Comparison of ENCODE assay signal across 7 cellular contexts in the genomic region with DNA sequence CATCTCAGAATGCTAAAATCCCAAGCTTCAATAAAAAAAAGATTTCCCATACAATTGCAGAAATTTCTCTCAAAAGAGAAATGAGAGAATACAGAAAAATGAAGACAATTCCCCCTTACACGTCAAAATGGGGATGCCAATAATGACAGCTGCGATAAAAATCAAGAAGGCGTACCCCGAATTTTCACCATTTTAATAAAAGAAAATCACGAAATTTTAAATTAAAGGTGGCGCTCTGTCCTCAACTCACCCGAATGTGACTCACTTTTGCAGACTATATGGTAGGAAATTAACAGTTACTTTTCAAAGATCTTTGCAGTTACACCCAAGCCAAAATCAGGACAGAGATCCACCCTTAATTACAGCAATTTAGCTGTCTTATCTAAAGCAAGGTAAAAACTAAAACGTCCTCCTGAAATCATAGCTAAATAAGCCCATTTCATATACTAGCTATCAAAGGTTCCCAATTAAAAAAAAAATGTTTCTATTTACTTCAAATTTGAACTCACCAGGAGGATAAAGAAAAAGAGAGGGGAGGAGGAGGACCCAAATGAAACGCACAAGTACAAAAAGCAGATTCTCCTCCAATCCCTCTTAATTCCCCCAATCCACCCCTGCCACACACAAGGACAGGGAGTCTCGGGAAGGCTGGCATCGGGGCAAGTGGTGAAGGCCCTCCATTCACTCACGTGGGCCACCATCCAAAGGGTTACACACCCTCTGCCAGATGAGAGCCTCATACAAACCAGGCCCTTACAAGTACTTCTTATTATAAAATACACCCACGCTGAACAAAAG. TPM values are rescaled to one million over a fixed set of nuclear protein-coding genes. Genes with fewer than 3 reads are reported as not detected.
A peak's percentile ranks its signal among the peaks of the same experiment; 100 is the strongest.
DNase-seq lines count a peak whose midpoint lies in the region; ATAC-seq lines count a peak whose summit lies in the region.

No MANE protein-coding gene starts in this region.

- ATAC-seq in activated naive CD8-positive, alpha-beta T cell treated with anti-CD3 and anti-CD28 coated beads, Interleukin-2, amount 10 ng/mL, durations not matched to agents 7 days and 5 days (ENCODE audit: low read depth), result no peak
- no peak for ATAC-seq in stimulated activated naive CD8-positive, alpha-beta T cell treated with anti-CD3 and anti-CD28 coated beads, Interleukin-15, Interleukin-2, amounts not matched to agents 100 U/mL and 50 U/mL, for 24 hours
- ATAC-seq in GM21576 (IDR thresholded peaks at IDR 0.05; ENCODE audit: unreplicated experiment), result no peak

- POLR2A ChIA-PET in activated naive CD8-positive, alpha-beta T cell treated with anti-CD3 and anti-CD28 coated beads, Interleukin-2, amount 10 ng/mL, durations not matched to agents 7 days and 5 days (lab: Charles Lee), result no interaction called here

- H3K4me1 Mint-ChIP-seq in activated naive CD8-positive, alpha-beta T cell treated with anti-CD3 and anti-CD28 coated beads, Interleukin-2, amount 10 ng/mL, durations not matched to agents 7 days and 5 days, result peaks cover 23% of the 10 kb centered on the region

- no peaks in the 10 kb centered on the region for H3K9me3 Mint-ChIP-seq in activated naive CD8-positive, alpha-beta T cell treated with anti-CD3 and anti-CD28 coated beads, Interleukin-2, amount 10 ng/mL, durations not matched to agents 7 days and 5 days

- no peaks in the 10 kb centered on the region for H3K36me3 ChIP-seq in iPS-20b (ENCODE audit: insufficient read depth, low read depth, low read length)

- peaks cover 48% of the 10 kb centered on the region for H3K27me3 ChIP-seq in iPS-20b (ENCODE audit: insufficient read depth, low read length)

- peak overlapping the region; percentile 93 for H3K4me3 ChIP-seq in iPS-20b (ENCODE audit: low read length)

- H3K9me3 ChIP-seq in iPS-20b (ENCODE audit: insufficient read depth, low read depth, low read length), result no peaks in the 10 kb centered on the region

- no peak overlapping the region for H3K9ac ChIP-seq in iPS-20b (ENCODE audit: low read depth, low read length)

- H3K36me3 Mint-ChIP-seq in activated naive CD8-positive, alpha-beta T cell treated with anti-CD3 and anti-CD28 coated beads, Interleukin-2, amount 10 ng/mL, durations not matched to agents 7 days and 5 days, result peaks cover 3% of the 10 kb centered on the region

- H3K27ac ChIP-seq in iPS-20b (ENCODE audit: low read length), result no peak overlapping the region

- in situ Hi-C loops in G401 (cut with HindIII; ENCODE audit: low sequenced_read_pairs), result no loop called here

- H3K4me3 Mint-ChIP-seq in activated naive CD8-positive, alpha-beta T cell treated with anti-CD3 and anti-CD28 coated beads, Interleukin-2, amount 10 ng/mL, durations not matched to agents 7 days and 5 days, result peak overlapping the region; percentile 95

- no peaks in the 10 kb centered on the region for H3K4me1 ChIP-seq in iPS-20b (ENCODE audit: insufficient read depth, low read length)

- DNase-seq in G401 (ENCODE audit: low spot score) (peak; percentile 64), LoVo (ENCODE audit: low spot score) (peak; percentile 41), SKM-1 treated with dmso at 0.1 percent for 144 hours (lab: John Stamatoyannopoulos, UW; ENCODE audit: unreplicated experiment) (no peak)
- no peak for DNase-seq in activated naive CD8-positive, alpha-beta T cell treated with anti-CD3 and anti-CD28 coated beads, Interleukin-2, amount 10 ng/mL, durations not matched to agents 7 days and 5 days
- peak; percentile 9 for DNase-seq in stimulated activated naive CD8-positive, alpha-beta T cell treated with anti-CD3 and anti-CD28 coated beads, Interleukin-15, Interleukin-2, amounts not matched to agents 100 U/mL and 50 U/mL, for 24 hours

- H3K27me3 Mint-ChIP-seq in activated naive CD8-positive, alpha-beta T cell treated with anti-CD3 and anti-CD28 coated beads, Interleukin-2, amount 10 ng/mL, durations not matched to agents 7 days and 5 days, result peaks cover 5% of the 10 kb centered on the region

- peak overlapping the region; percentile 11 for H3K27ac Mint-ChIP-seq in activated naive CD8-positive, alpha-beta T cell treated with anti-CD3 and anti-CD28 coated beads, Interleukin-2, amount 10 ng/mL, durations not matched to agents 7 days and 5 days

RNA-seq across cellular contexts. Expression of gene ATP2B1, which starts 1.9 kb away (rescaled TPM):
- total RNA-seq in G401 (2014; rRNA removed; shearing (Covaris generic)), result 9.0 and 12.7 TPM in 2 replicates
- 10 to 100 TPM; 36.7 to 38.9 TPM for total RNA-seq in activated naive CD8-positive, alpha-beta T cell treated with anti-CD3 and anti-CD28 coated beads, Interleukin-2, amount 10 ng/mL, durations not matched to agents 7 days and 5 days

Comparison
In these comparisons a context has a peak if more than half of its experiments do, and no peak if none do; other contexts are left out.
1. DNase-seq: peak in G401 (single experiment), LoVo (single experiment) and stimulated activated naive CD8-positive, alpha-beta T cell treated with anti-CD3 and anti-CD28 coated beads, Interleukin-15, Interleukin-2, amounts not matched to agents 100 U/mL and 50 U/mL, for 24 hours (single experiment); none in activated naive CD8-positive, alpha-beta T cell treated with anti-CD3 and anti-CD28 coated beads, Interleukin-2, amount 10 ng/mL, durations not matched to agents 7 days and 5 days (single experiment) and SKM-1 treated with dmso at 0.1 percent for 144 hours (single experiment).